In the genomic region with DNA sequence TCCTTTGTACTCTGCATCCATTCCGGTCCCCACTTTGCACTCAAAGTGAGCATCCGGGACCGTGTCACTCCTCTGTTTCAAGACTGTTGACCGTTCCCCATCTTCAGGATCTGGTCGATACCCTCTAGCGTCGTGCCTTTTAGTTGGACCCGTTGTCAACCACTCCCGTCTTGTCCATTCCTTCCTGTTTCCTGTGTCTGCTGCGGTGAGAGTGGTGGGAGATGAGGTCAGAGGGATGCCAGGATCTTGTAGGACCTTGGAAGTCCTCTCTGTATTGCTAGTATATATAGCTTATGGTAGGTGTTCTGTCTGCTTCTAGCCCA, we compare ENCODE assay signal across 8 cellular contexts. TPM values are rescaled to one million over a fixed set of nuclear protein-coding genes. Genes with fewer than 3 reads are reported as not detected.
DNase-seq lines count a peak whose midpoint lies in the region; ATAC-seq and TF ChIP-seq lines count a peak whose summit lies in the region.

No MANE protein-coding gene starts in this region.

- no peaks in the 10 kb centered on the region for H3K36me3 ChIP-seq in body of pancreas (replicated peaks in 1 of 2; ENCODE audit: insufficient read depth in 1 of 2, low read depth in 2 of 2)
- no peaks in the 10 kb centered on the region for H3K36me3 ChIP-seq in thyroid gland

- intact Hi-C loops in body of pancreas (cut with DNase I) (no loop called here), thyroid gland (cut with DNase I) (loop anchor here (10.0 kb wide), 2 partner anchors 91 to 109 kb away; partner anchors contain the start of gene FANCD2)

- DNase-seq in ACHN (peak; percentile 41), LoVo (ENCODE audit: low spot score) (peak; percentile 3), body of pancreas (no peak), left lobe of liver (ENCODE audit: low spot score) (no peak), thyroid gland (no peak), NCI-H524 treated with DMSO at 0.1 percent for 48 hours (lab: John Stamatoyannopoulos, UW) (no peak)

- TF ChIP-seq CTCF in body of pancreas (IDR thresholded peaks at IDR 0.05) = no peak
- TF ChIP-seq CTCF in thyroid gland (IDR thresholded peaks at IDR 0.05) = no peak

- WGBS in body of pancreas, 2 donors = 0% methylated on average over 10 of the region's 10 CpGs
- 0 to 1% methylated on average over 10 of the region's 10 CpGs for whole genome bisulfite sequencing in thyroid gland, 2 donors

- in situ Hi-C loops in ACHN (cut with HindIII; ENCODE audit: low pct_ligation_motif_present, low pct_unique_long_range_greater_than_20kb, low sequenced_read_pairs) = no loop called here

- peak overlapping the region in 3 of 4 donors; percentile 56 to 84 (median 78) for H3K27ac ChIP-seq in body of pancreas
- H3K27ac ChIP-seq in thyroid gland = peak overlapping the region; percentile 10 to 72 (median 72)

- H3K27me3 ChIP-seq in body of pancreas (no peaks in the 10 kb centered on the region), thyroid gland (no peaks in the 10 kb centered on the region)

- H3K4me1 ChIP-seq in body of pancreas = peaks cover 23% of the 10 kb centered on the region
- peaks cover 9 to 11% of the 10 kb centered on the region in 2 donors for H3K4me1 ChIP-seq in thyroid gland

- peak overlapping the region; percentile 87 to 88 for H3K4me3 ChIP-seq in body of pancreas
- peak overlapping the region; percentile 12 to 90 (median 84) for H3K4me3 ChIP-seq in thyroid gland (replicated peaks in 1 of 3)

- ATAC-seq in GM19328 (IDR thresholded peaks at IDR 0.05; ENCODE audit: unreplicated experiment) = peak; percentile 4
- no peak for ATAC-seq in body of pancreas
- peak; percentile 15 for ATAC-seq in left lobe of liver
- ATAC-seq in HG03039 (IDR thresholded peaks at IDR 0.05; ENCODE audit: unreplicated experiment) = no peak

- H3K9me3 ChIP-seq in body of pancreas (no peaks in the 10 kb centered on the region), thyroid gland (no peaks in the 10 kb centered on the region)

- TF ChIP-seq POLR2A in body of pancreas (IDR thresholded peaks at IDR 0.05) = no peak
- no peak for TF ChIP-seq POLR2A in thyroid gland (IDR thresholded peaks at IDR 0.05)

RNA-seq across cellular contexts. Expression of gene BRK1, which starts 0.6 kb away (rescaled TPM):
- total RNA-seq in body of pancreas (10 to 100 TPM; 13.8 to 32.7 TPM), left lobe of liver (44.2 TPM), thyroid gland (100 to 1,000 TPM in 2 of 4 donors, 10 to 100 TPM in 2; 80.6 to 158 (median 108) TPM)

RNA-seq across cellular contexts. Expression of gene FANCD2OS, which starts 8.0 kb away (rescaled TPM):
- total RNA-seq in body of pancreas = not detected
- total RNA-seq in left lobe of liver = not detected
- total RNA-seq in thyroid gland = not detected

RNA-seq across cellular contexts. Expression of gene VHL, which starts 25.5 kb away (rescaled TPM):
- total RNA-seq in body of pancreas (10 to 100 TPM; 23.6 to 41.9 TPM), left lobe of liver (14.0 TPM), thyroid gland (10 to 100 TPM; 55.0 to 60.1 (median 58.5) TPM)

RNA-seq across cellular contexts. Expression of gene IRAK2, which starts 48.6 kb away (rescaled TPM):
- total RNA-seq in body of pancreas = 1 to 10 TPM in 1 of 2 donors, under 1 TPM in 1; 0.99 to 3.9 TPM
- total RNA-seq in left lobe of liver = 4.5 TPM
- total RNA-seq in thyroid gland = 1 to 10 TPM; 5.0 to 9.1 (median 7.4) TPM

Comparison
In these comparisons a context has a peak if more than half of its experiments do, and no peak if none do; other contexts are left out.
1. DNase-seq: peak in ACHN (single experiment) and LoVo (single experiment); none in body of pancreas (0 of 4), left lobe of liver (single experiment), thyroid gland (0 of 2) and NCI-H524 treated with DMSO at 0.1 percent for 48 hours (single experiment).
2. ATAC-seq: peak in GM19328 (single experiment) and left lobe of liver (single experiment); none in body of pancreas (single experiment) and HG03039 (single experiment).